Comparison of ENCODE assay signal across 25 cellular contexts in the genomic region with DNA sequence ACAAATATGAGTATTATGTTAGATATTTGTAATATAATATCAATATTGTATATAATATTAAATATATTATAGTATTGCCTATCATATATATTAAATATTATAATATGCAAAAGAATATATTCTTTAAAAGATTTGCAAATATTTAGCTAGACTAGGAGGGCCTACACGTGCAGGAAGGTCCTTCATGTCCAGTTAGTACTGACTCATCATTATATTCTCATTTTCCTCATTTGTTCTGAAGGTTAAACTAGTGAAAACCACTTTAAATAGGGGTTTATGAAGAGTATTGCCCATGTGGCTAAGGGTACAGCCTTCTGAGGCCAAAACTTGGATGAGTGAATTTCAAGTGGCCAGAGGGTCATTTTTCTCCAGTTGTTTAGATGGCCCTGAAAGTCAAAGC.
"Had no signal": no experiment of that assay in that cellular context is flagged by ENCODE, and none has a peak within 500 bp of the region (broad histone marks: within the 10 kb centered on the region; RNA-seq: fewer than 3 reads in every experiment).

No MANE protein-coding gene starts in this region.

- H3K4me3 ChIP-seq: left lung, lower lobe of right lung, pancreas, prostate gland, sigmoid colon, spleen, tibial nerve, uterus had no signal

- H3K27ac ChIP-seq: left lung, lower lobe of right lung, pancreas, prostate gland, sigmoid colon, spleen, tibial nerve, uterus had no signal

- DNase-seq: hippocampal formation; left colon; left lung; lower lobe of right lung; mammary epithelial cell; mesenchymal stem cell; naive thymus-derived CD8-positive, alpha-beta T cell; nucleus accumbens; pancreas; posterior cingulate gyrus; retina; right cardiac atrium; sigmoid colon; small intestine; spleen; stimulated activated CD4-positive, alpha-beta T cell treated with anti-CD3 and anti-CD28 coated beads, Interleukin-4, amount 100 ng/mL, for 4 hours; stimulated activated CD8-positive, alpha-beta memory T cell treated with anti-CD3 and anti-CD28 coated beads, Interleukin-4, amount 100 ng/mL, for 48 hours; stimulated activated naive CD4-positive, alpha-beta T cell treated with Interleukin-2 at 50 U/mL for 16 hours; stimulated activated naive CD8-positive, alpha-beta T cell treated with anti-CD3 and anti-CD28 coated beads, Interleukin-15, amount 100 ng/mL, for 72 hours; substantia nigra; uterus had no signal

- H3K36me3 ChIP-seq: left lung, lower lobe of right lung, pancreas, prostate gland, sigmoid colon, spleen, tibial nerve, uterus had no signal

- H3K9me3 ChIP-seq: left lung, lower lobe of right lung, pancreas, prostate gland, sigmoid colon, spleen, tibial nerve, uterus had no signal

- ATAC-seq: left colon; left lung; lower lobe of right lung; naive thymus-derived CD8-positive, alpha-beta T cell; pancreas; right cardiac atrium; stimulated activated memory B cell treated with anti-CD40 and anti-IgM and Interleukin-4, amounts not matched to agents 10 μg/mL and 1 μg/mL and 100 μg/mL, for 72 hours; stimulated activated naive CD8-positive, alpha-beta T cell treated with anti-CD3 and anti-CD28 coated beads, Interleukin-15, amount 100 ng/mL, for 72 hours had no signal

- FAIRE-seq: keratinocyte, pancreas, small intestine had no signal

- H3K4me1 ChIP-seq: left lung, lower lobe of right lung, pancreas, prostate gland, sigmoid colon, tibial nerve, uterus had no signal

- H3K27me3 ChIP-seq: left lung, pancreas, sigmoid colon, spleen, tibial nerve, uterus had no signal
